Comparison of ENCODE assay signal across 16 cellular contexts in genomic region chr3:39434574-39434973, GRCh38. TPM values are rescaled to one million over a fixed set of nuclear protein-coding genes. Genes with fewer than 3 reads are reported as not detected.
DNase-seq lines count a peak whose midpoint lies in the region; ATAC-seq and TF ChIP-seq lines count a peak whose summit lies in the region.
"Had no signal": no experiment of that assay in that cellular context is flagged by ENCODE, and none has a peak within 500 bp of the region (broad histone marks: within the 10 kb centered on the region; RNA-seq: fewer than 3 reads in every experiment).

No MANE protein-coding gene starts in this region.

- ATAC-seq in activated CD8-positive, alpha-beta memory T cell treated with anti-CD3 and anti-CD28 coated beads, Interleukin-2, amount 10 ng/mL, durations not matched to agents 7 days and 5 days = peak; percentile 67
- ATAC-seq in HG03060 (IDR thresholded peaks at IDR 0.05; ENCODE audit: low read depth, unreplicated experiment) (peak; percentile 82), upper lobe of left lung (ENCODE audit: low FRiP score in 2 of 2) (peak; percentile 16 to 62), GM18873 (IDR thresholded peaks at IDR 0.05; ENCODE audit: low FRiP score, unreplicated experiment) (no peak)
- peak; percentile 42 for ATAC-seq in activated CD8-positive, alpha-beta T cell treated with anti-CD3 and anti-CD28 coated beads, Interleukin-2, amount 10 ng/mL, durations not matched to agents 7 days and 5 days
- ATAC-seq in naive thymus-derived CD8-positive, alpha-beta T cell = no peak
- ATAC-seq: A549; activated T-helper 17 cell treated with anti-CD3 and anti-CD28 coated beads, Interleukin-2, amount 50 U/mL, for 72 hours; Panc1 had no signal

- TF ChIP-seq CTCF in upper lobe of left lung (IDR thresholded peaks at IDR 0.05) = no peak

- H3K36me3 Mint-ChIP-seq in activated CD8-positive, alpha-beta memory T cell treated with anti-CD3 and anti-CD28 coated beads, Interleukin-2, amount 10 ng/mL, durations not matched to agents 7 days and 5 days = no peaks in the 10 kb centered on the region
- H3K36me3 Mint-ChIP-seq in activated CD8-positive, alpha-beta T cell treated with anti-CD3 and anti-CD28 coated beads, Interleukin-2, amount 10 ng/mL, durations not matched to agents 7 days and 5 days (ENCODE audit: low read depth) = no peaks in the 10 kb centered on the region
- H3K36me3 Mint-ChIP-seq in naive thymus-derived CD8-positive, alpha-beta T cell = no peaks in the 10 kb centered on the region

- no peak for TF ChIP-seq EP300 in upper lobe of left lung (IDR thresholded peaks at IDR 0.05)

- H3K27ac ChIP-seq in upper lobe of left lung (no peak overlapping the region), substantia nigra (ENCODE audit: low read depth, low read length, poor library complexity, severe bottlenecking) (no peak overlapping the region)
- H3K27ac ChIP-seq: A549 had no signal

- no peaks in the 10 kb centered on the region for H3K36me3 ChIP-seq in upper lobe of left lung

- no peaks in the 10 kb centered on the region for H3K9me3 ChIP-seq in upper lobe of left lung
- H3K9me3 ChIP-seq: A549 had no signal

- peaks cover 3 to 10% (median 5%) of the 10 kb centered on the region in 4 donors for H3K4me1 ChIP-seq in upper lobe of left lung
- H3K4me1 ChIP-seq: A549 had no signal

- TF ChIP-seq POLR2A in upper lobe of left lung (IDR thresholded peaks at IDR 0.05) = no peak

- H3K27ac Mint-ChIP-seq in activated CD8-positive, alpha-beta memory T cell treated with anti-CD3 and anti-CD28 coated beads, Interleukin-2, amount 10 ng/mL, durations not matched to agents 7 days and 5 days = no peak overlapping the region
- no peak overlapping the region for H3K27ac Mint-ChIP-seq in activated CD8-positive, alpha-beta T cell treated with anti-CD3 and anti-CD28 coated beads, Interleukin-2, amount 10 ng/mL, durations not matched to agents 7 days and 5 days
- no peak overlapping the region for H3K27ac Mint-ChIP-seq in naive thymus-derived CD8-positive, alpha-beta T cell
- H3K27ac Mint-ChIP-seq: activated T-helper 17 cell treated with anti-CD3 and anti-CD28 coated beads, Interleukin-2, amount 50 U/mL, for 72 hours had no signal

- no peak overlapping the region for H3K4me3 Mint-ChIP-seq in activated CD8-positive, alpha-beta memory T cell treated with anti-CD3 and anti-CD28 coated beads, Interleukin-2, amount 10 ng/mL, durations not matched to agents 7 days and 5 days
- no peak overlapping the region for H3K4me3 Mint-ChIP-seq in activated CD8-positive, alpha-beta T cell treated with anti-CD3 and anti-CD28 coated beads, Interleukin-2, amount 10 ng/mL, durations not matched to agents 7 days and 5 days
- no peak overlapping the region for H3K4me3 Mint-ChIP-seq in naive thymus-derived CD8-positive, alpha-beta T cell
- H3K4me3 Mint-ChIP-seq: activated T-helper 17 cell treated with anti-CD3 and anti-CD28 coated beads, Interleukin-2, amount 50 U/mL, for 72 hours had no signal

- CTCF ChIA-PET in activated CD8-positive, alpha-beta memory T cell treated with anti-CD3 and anti-CD28 coated beads, Interleukin-2, amount 10 ng/mL, durations not matched to agents 7 days and 5 days (lab: Charles Lee) = interaction anchor here (1.5 kb wide), 1 partner anchor 13 kb away, joined by 4 read pairs; no protein-coding TSS in a partner anchor
- CTCF ChIA-PET in activated CD8-positive, alpha-beta T cell treated with anti-CD3 and anti-CD28 coated beads, Interleukin-2, amount 10 ng/mL, durations not matched to agents 7 days and 5 days (lab: Charles Lee) = interaction anchor here (0.9 to 1.4 kb wide), 4 partner anchors 12 to 28 kb away, joined by 3 to 5 read pairs (median 4); partner anchors contain the start of gene RPSA

- POLR2A ChIA-PET in activated CD8-positive, alpha-beta T cell treated with anti-CD3 and anti-CD28 coated beads, Interleukin-2, amount 10 ng/mL, durations not matched to agents 7 days and 5 days (lab: Charles Lee) = no interaction called here
- POLR2A ChIA-PET in naive thymus-derived CD8-positive, alpha-beta T cell (lab: Charles Lee) = no interaction called here

- no peaks in the 10 kb centered on the region for H3K27me3 ChIP-seq in upper lobe of left lung

- H3K4me1 Mint-ChIP-seq in activated CD8-positive, alpha-beta memory T cell treated with anti-CD3 and anti-CD28 coated beads, Interleukin-2, amount 10 ng/mL, durations not matched to agents 7 days and 5 days = peaks cover 3% of the 10 kb centered on the region
- H3K4me1 Mint-ChIP-seq in activated CD8-positive, alpha-beta T cell treated with anti-CD3 and anti-CD28 coated beads, Interleukin-2, amount 10 ng/mL, durations not matched to agents 7 days and 5 days (ENCODE audit: low read depth) = peaks cover 5% of the 10 kb centered on the region
- peaks cover 0 to 3% (median 0%) of the 10 kb centered on the region in 4 donors for H3K4me1 Mint-ChIP-seq in naive thymus-derived CD8-positive, alpha-beta T cell
- H3K4me1 Mint-ChIP-seq: activated T-helper 17 cell treated with anti-CD3 and anti-CD28 coated beads, Interleukin-2, amount 50 U/mL, for 72 hours had no signal

- WGBS in upper lobe of left lung, 2 donors = 75 to 76% methylated on average over 4 to 5 of the region's 5 CpGs

- DNase-seq in activated CD8-positive, alpha-beta memory T cell treated with anti-CD3 and anti-CD28 coated beads, Interleukin-2, amount 10 ng/mL, durations not matched to agents 7 days and 5 days = peak; percentile 53
- DNase-seq in activated CD8-positive, alpha-beta memory T cell treated with anti-CD3 and anti-CD28 coated beads, Interleukin-2, amount 50 U/mL, for 48 hours = no peak
- DNase-seq in activated CD8-positive, alpha-beta T cell treated with anti-CD3 and anti-CD28 coated beads, Interleukin-2, amount 10 ng/mL, durations not matched to agents 7 days and 5 days = no peak
- DNase-seq in upper lobe of left lung (no peak), substantia nigra (lab: John Stamatoyannopoulos, UW) (no peak)
- DNase-seq in naive thymus-derived CD8-positive, alpha-beta T cell = no peak
- DNase-seq: cerebellar nuclear complex, GF-D8, NCI-H1694, right cardiac atrium had no signal

- H3K4me3 ChIP-seq in upper lobe of left lung = no peak overlapping the region
- H3K4me3 ChIP-seq: A549 had no signal

- no peaks in the 10 kb centered on the region for H3K9me3 Mint-ChIP-seq in activated CD8-positive, alpha-beta memory T cell treated with anti-CD3 and anti-CD28 coated beads, Interleukin-2, amount 10 ng/mL, durations not matched to agents 7 days and 5 days (ENCODE audit: low read depth)
- H3K9me3 Mint-ChIP-seq in activated CD8-positive, alpha-beta T cell treated with anti-CD3 and anti-CD28 coated beads, Interleukin-2, amount 10 ng/mL, durations not matched to agents 7 days and 5 days (ENCODE audit: insufficient read depth) = no peaks in the 10 kb centered on the region
- H3K9me3 Mint-ChIP-seq in naive thymus-derived CD8-positive, alpha-beta T cell = no peaks in the 10 kb centered on the region
- H3K9me3 Mint-ChIP-seq: activated T-helper 17 cell treated with anti-CD3 and anti-CD28 coated beads, Interleukin-2, amount 50 U/mL, for 72 hours had no signal

- H3K27me3 Mint-ChIP-seq in activated CD8-positive, alpha-beta memory T cell treated with anti-CD3 and anti-CD28 coated beads, Interleukin-2, amount 10 ng/mL, durations not matched to agents 7 days and 5 days = peaks cover 6% of the 10 kb centered on the region
- H3K27me3 Mint-ChIP-seq in activated CD8-positive, alpha-beta T cell treated with anti-CD3 and anti-CD28 coated beads, Interleukin-2, amount 10 ng/mL, durations not matched to agents 7 days and 5 days (ENCODE audit: low read depth) = no peaks in the 10 kb centered on the region
- peaks cover 0 to 17% (median 10%) of the 10 kb centered on the region in 5 donors for H3K27me3 Mint-ChIP-seq in naive thymus-derived CD8-positive, alpha-beta T cell

RNA-seq across cellular contexts. Expression of gene RPSA, which starts 28.1 kb away (rescaled TPM):
- total RNA-seq in activated CD8-positive, alpha-beta memory T cell treated with anti-CD3 and anti-CD28 coated beads, Interleukin-2, amount 10 ng/mL, durations not matched to agents 7 days and 5 days = 1,000 to 10,000 TPM; 1,232 to 1,591 TPM
- 1,000 to 10,000 TPM; 1,654 to 1,730 TPM for total RNA-seq in activated CD8-positive, alpha-beta T cell treated with anti-CD3 and anti-CD28 coated beads, Interleukin-2, amount 10 ng/mL, durations not matched to agents 7 days and 5 days
- total RNA-seq in upper lobe of left lung = 100 to 1,000 TPM; 317 to 921 (median 709) TPM
- total RNA-seq in naive thymus-derived CD8-positive, alpha-beta T cell = 1,000 to 10,000 TPM; 1,560 to 1,579 TPM
- 1,000 to 10,000 TPM; 1,242 to 1,388 (median 1,323) TPM for polyA plus RNA-seq in naive thymus-derived CD8-positive, alpha-beta T cell

RNA-seq across cellular contexts. Expression of gene MOBP, which starts 32.9 kb away (rescaled TPM):
- total RNA-seq in activated CD8-positive, alpha-beta memory T cell treated with anti-CD3 and anti-CD28 coated beads, Interleukin-2, amount 10 ng/mL, durations not matched to agents 7 days and 5 days = not detected
- total RNA-seq in activated CD8-positive, alpha-beta T cell treated with anti-CD3 and anti-CD28 coated beads, Interleukin-2, amount 10 ng/mL, durations not matched to agents 7 days and 5 days = not detected
- under 1 TPM in 1 of 6 donors, not detected in 5; 0.22 TPM for total RNA-seq in upper lobe of left lung
- total RNA-seq in naive thymus-derived CD8-positive, alpha-beta T cell = not detected
- not detected for polyA plus RNA-seq in naive thymus-derived CD8-positive, alpha-beta T cell
- total RNA-seq: activated T-helper 17 cell treated with anti-CD3 and anti-CD28 coated beads, Interleukin-2, amount 50 U/mL, for 72 hours; mesenteric fat pad had no signal

RNA-seq across cellular contexts. Expression of gene SLC25A38, which starts 51.4 kb away (rescaled TPM):
- total RNA-seq in activated CD8-positive, alpha-beta memory T cell treated with anti-CD3 and anti-CD28 coated beads, Interleukin-2, amount 10 ng/mL, durations not matched to agents 7 days and 5 days = 10 to 100 TPM; 36.2 to 55.9 TPM
- total RNA-seq in activated CD8-positive, alpha-beta T cell treated with anti-CD3 and anti-CD28 coated beads, Interleukin-2, amount 10 ng/mL, durations not matched to agents 7 days and 5 days = 10 to 100 TPM; 40.2 to 42.4 TPM
- total RNA-seq in upper lobe of left lung = 10 to 100 TPM; 17.5 to 36.5 (median 30.2) TPM
- total RNA-seq in naive thymus-derived CD8-positive, alpha-beta T cell = 10 to 100 TPM; 51.7 to 52.2 TPM
- polyA plus RNA-seq in naive thymus-derived CD8-positive, alpha-beta T cell = 10 to 100 TPM; 34.2 to 53.4 (median 43.2) TPM

Comparison
In these comparisons a context has a peak if more than half of its experiments do, and no peak if none do; other contexts are left out.
1. ATAC-seq: peak in activated CD8-positive, alpha-beta memory T cell treated with anti-CD3 and anti-CD28 coated beads, Interleukin-2, amount 10 ng/mL, durations not matched to agents 7 days and 5 days (single experiment), HG03060 (single experiment), activated CD8-positive, alpha-beta T cell treated with anti-CD3 and anti-CD28 coated beads, Interleukin-2, amount 10 ng/mL, durations not matched to agents 7 days and 5 days (single experiment) and upper lobe of left lung (2 of 2); none in GM18873 (single experiment) and naive thymus-derived CD8-positive, alpha-beta T cell (0 of 2).